In genomic region chr7:110442386-110442837, GRCh38 we compare ENCODE assay signal across 8 cellular contexts.
DNase-seq lines count a peak whose midpoint lies in the region; ATAC-seq and TF ChIP-seq lines count a peak whose summit lies in the region.

No MANE protein-coding gene starts in this region.

- TF ChIP-seq EP300 in sigmoid colon (IDR thresholded peaks at IDR 0.05): no peak

- H3K4me3 ChIP-seq in PC-3 (ENCODE audit: low read length) (no peak overlapping the region), epithelial cell of proximal tubule (ENCODE audit: low read depth, low read length) (no peak overlapping the region), thyroid gland (replicated peaks in 1 of 3) (no peak overlapping the region), sigmoid colon (no peak overlapping the region)

- POLR2A ChIA-PET in PC-3 (lab: Charles Lee; ENCODE audit: unreplicated experiment): interaction anchor here (0.6 to 0.7 kb wide), 2 partner anchors 329 to 413 kb away, joined by 3 to 7 read pairs; no protein-coding TSS in a partner anchor

- no peaks in the 10 kb centered on the region for H3K4me1 Mint-ChIP-seq in stimulated activated effector memory CD8-positive, alpha-beta T cell treated with anti-CD3 and anti-CD28 coated beads, Interleukin-12 subunit alpha, Interleukin-12 subunit beta, amount 100 ng/mL, for 72 hours

- peak; percentile 77 for TF ChIP-seq CTCF in PC-3 (conservative IDR thresholded peaks at IDR 0.05; ENCODE audit: low read depth, low read length)
- peak; percentile 91 for TF ChIP-seq CTCF in epithelial cell of proximal tubule (conservative IDR thresholded peaks at IDR 0.05; ENCODE audit: low read depth, low read length)
- TF ChIP-seq CTCF in thyroid gland (IDR thresholded peaks at IDR 0.05): peak in 3 of 6 experiments; percentile 42 to 48 (median 47)
- TF ChIP-seq CTCF in sigmoid colon (IDR thresholded peaks at IDR 0.05): no peak

- H2AFZ ChIP-seq in PC-3 (ENCODE audit: low read length): no peak overlapping the region

- no TSS peak for BruUV-seq in PC-3 (replicated peaks; lab: Mats Ljungman, UMichigan)

- no peaks in the 10 kb centered on the region for H3K36me3 ChIP-seq in PC-3 (ENCODE audit: low read depth, low read length)
- no peaks in the 10 kb centered on the region for H3K36me3 ChIP-seq in thyroid gland
- H3K36me3 ChIP-seq in sigmoid colon: no peaks in the 10 kb centered on the region

- peak; percentile 70 for ATAC-seq in GM18517 (IDR thresholded peaks at IDR 0.05; ENCODE audit: unreplicated experiment)
- ATAC-seq in HG03432 (IDR thresholded peaks at IDR 0.05; ENCODE audit: unreplicated experiment): peak; percentile 89
- ATAC-seq in PC-3: peak; percentile 99
- no peak for ATAC-seq in stimulated activated effector memory CD8-positive, alpha-beta T cell treated with anti-CD3 and anti-CD28 coated beads, Interleukin-12 subunit alpha, Interleukin-12 subunit beta, amount 100 ng/mL, for 72 hours

- no peak overlapping the region for H3K9ac ChIP-seq in PC-3 (ENCODE audit: low read length)

- no peaks in the 10 kb centered on the region for H3K79me2 ChIP-seq in PC-3 (ENCODE audit: low read length)

- H3K9me3 ChIP-seq in PC-3 (ENCODE audit: low read length) (no peaks in the 10 kb centered on the region), thyroid gland (no peaks in the 10 kb centered on the region), sigmoid colon (no peaks in the 10 kb centered on the region)

- no peaks in the 10 kb centered on the region for H3K4me1 ChIP-seq in PC-3 (ENCODE audit: insufficient read depth, low read length)
- H3K4me1 ChIP-seq in thyroid gland: no peaks in the 10 kb centered on the region
- no peaks in the 10 kb centered on the region for H3K4me1 ChIP-seq in sigmoid colon

- peaks cover 4% of the 10 kb centered on the region for H3K9me3 Mint-ChIP-seq in stimulated activated effector memory CD8-positive, alpha-beta T cell treated with anti-CD3 and anti-CD28 coated beads, Interleukin-12 subunit alpha, Interleukin-12 subunit beta, amount 100 ng/mL, for 72 hours

- H4K20me1 ChIP-seq in PC-3 (ENCODE audit: low read length): no peaks in the 10 kb centered on the region

- no peaks in the 10 kb centered on the region for H3K27me3 ChIP-seq in PC-3 (ENCODE audit: low read length)
- no peaks in the 10 kb centered on the region for H3K27me3 ChIP-seq in thyroid gland
- H3K27me3 ChIP-seq in sigmoid colon: no peaks in the 10 kb centered on the region

- no peaks in the 10 kb centered on the region for H3K36me3 Mint-ChIP-seq in stimulated activated effector memory CD8-positive, alpha-beta T cell treated with anti-CD3 and anti-CD28 coated beads, Interleukin-12 subunit alpha, Interleukin-12 subunit beta, amount 100 ng/mL, for 72 hours

- intact Hi-C loops in PC-3 (cut with micrococcal nuclease): loop anchor here (1.0 to 10.0 kb wide), 4 partner anchors 218 to 598 kb away; no protein-coding TSS in a partner anchor
- intact Hi-C loops in thyroid gland (cut with DNase I): no loop called here
- intact Hi-C loops in sigmoid colon (cut with DNase I): no loop called here

- TF ChIP-seq POLR2A in thyroid gland (IDR thresholded peaks at IDR 0.05) (no peak), sigmoid colon (IDR thresholded peaks at IDR 0.05) (no peak)

- peak; percentile 46 for DNase-seq in AG08396 (ENCODE audit: low spot score)
- DNase-seq in PC-3: peak; percentile 61
- DNase-seq in epithelial cell of proximal tubule (ENCODE audit: low read depth): peak; percentile 25
- peak; percentile 7 to 46 for DNase-seq in thyroid gland
- DNase-seq in stimulated activated effector memory CD8-positive, alpha-beta T cell treated with anti-CD3 and anti-CD28 coated beads, Interleukin-12 subunit alpha, Interleukin-12 subunit beta, amount 100 ng/mL, for 72 hours (ENCODE audit: low spot score in 2 of 2): no peak
- DNase-seq in sigmoid colon: no peak

- no peak overlapping the region for H3K27ac Mint-ChIP-seq in stimulated activated effector memory CD8-positive, alpha-beta T cell treated with anti-CD3 and anti-CD28 coated beads, Interleukin-12 subunit alpha, Interleukin-12 subunit beta, amount 100 ng/mL, for 72 hours

- no peak overlapping the region for H3K4me2 ChIP-seq in PC-3 (ENCODE audit: low read length)

- CTCF ChIA-PET in PC-3 (lab: Charles Lee): interaction anchor here (0.6 to 0.7 kb wide), 3 partner anchors 256 to 1808 kb away, joined by 3 to 4 read pairs (median 4); no protein-coding TSS in a partner anchor

- WGBS in thyroid gland, 2 donors: 38 to 43% methylated on average over 4 of the region's 4 CpGs
- WGBS in sigmoid colon, 2 donors: 26 to 45% methylated on average over 4 of the region's 4 CpGs

- no peak overlapping the region for H3K4me3 Mint-ChIP-seq in stimulated activated effector memory CD8-positive, alpha-beta T cell treated with anti-CD3 and anti-CD28 coated beads, Interleukin-12 subunit alpha, Interleukin-12 subunit beta, amount 100 ng/mL, for 72 hours

- H3K27ac ChIP-seq in PC-3 (ENCODE audit: low read length) (no peak overlapping the region), thyroid gland (no peak overlapping the region), sigmoid colon (no peak overlapping the region)

- no peaks in the 10 kb centered on the region for H3F3A ChIP-seq in PC-3 (ENCODE audit: low read length, unreplicated experiment)

- H3K9me2 ChIP-seq in PC-3 (replicated peaks; ENCODE audit: low read length): no peaks in the 10 kb centered on the region

Comparison
In these comparisons a context has a peak if more than half of its experiments do, and no peak if none do; other contexts are left out.
1. DNase-seq: peak in AG08396 (single experiment), PC-3 (single experiment), epithelial cell of proximal tubule (single experiment) and thyroid gland (2 of 2); none in stimulated activated effector memory CD8-positive, alpha-beta T cell treated with anti-CD3 and anti-CD28 coated beads, Interleukin-12 subunit alpha, Interleukin-12 subunit beta, amount 100 ng/mL, for 72 hours (0 of 2) and sigmoid colon (single experiment).
2. CTCF ChIP-seq: peak in PC-3 (single experiment) and epithelial cell of proximal tubule (single experiment); none in sigmoid colon (0 of 4).